In the genomic region with DNA sequence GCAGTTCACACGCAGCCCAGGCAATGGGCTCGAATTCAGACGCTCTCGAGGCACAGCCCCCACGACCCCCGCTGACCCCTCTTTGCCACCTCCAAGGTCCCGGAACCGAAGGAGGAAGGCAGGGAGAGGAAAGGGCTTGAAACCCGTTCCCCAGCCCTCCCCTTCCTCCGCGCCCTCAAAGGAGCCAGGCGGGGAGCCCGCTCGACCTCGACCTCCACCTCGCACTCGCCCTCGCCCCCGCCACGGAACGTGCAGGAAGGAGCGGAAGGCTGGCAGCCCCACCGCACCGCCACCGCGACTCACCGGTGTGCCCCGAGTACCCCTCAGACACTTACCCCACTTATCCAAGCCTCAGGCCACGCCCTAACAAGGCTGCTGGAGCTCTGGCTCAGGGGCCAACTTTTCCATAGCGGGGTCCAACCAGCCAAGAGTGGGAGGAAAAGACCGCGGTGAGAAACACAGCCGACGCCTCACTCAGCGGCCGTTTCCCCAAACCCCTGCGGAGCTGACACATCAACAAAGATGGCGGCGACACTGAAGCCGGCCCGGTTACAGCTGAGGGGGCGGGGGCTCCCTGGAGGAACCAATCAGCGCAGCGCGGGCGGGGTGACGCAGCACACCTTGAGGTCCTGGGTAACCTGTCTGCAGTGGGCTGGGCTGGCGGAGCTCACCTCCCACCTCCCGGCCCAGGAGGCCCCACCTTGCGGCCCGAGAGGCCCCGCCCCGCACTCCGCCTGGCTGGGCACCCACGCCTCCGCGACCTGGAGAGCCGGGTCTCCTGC, we compare ENCODE assay signal across 8 cellular contexts. TPM values are rescaled to one million over a fixed set of nuclear protein-coding genes. Genes with fewer than 3 reads are reported as not detected.
DNase-seq lines count a peak whose midpoint lies in the region; ATAC-seq and TF ChIP-seq lines count a peak whose summit lies in the region.

A gene (minus strand): TSS at position 524 of the 782 bp plus-strand sequence. CDS start 10,935 bp downstream, outside the sequence.

- no peaks in the 10 kb centered on the region for H4K20me1 ChIP-seq in DOHH2 (ENCODE audit: control insufficient read depth, insufficient read depth, low read depth, low read length)

- H3K4me3 Mint-ChIP-seq in activated T-helper 17 cell treated with anti-CD3 and anti-CD28 coated beads, Interleukin-2, amount 50 U/mL, for 72 hours, result peak within 1 kb of the TSS; percentile 94
- peak within 1 kb of the TSS; percentile 95 to 100 (median 99) for H3K4me3 Mint-ChIP-seq in naive B cell
- peak within 1 kb of the TSS; percentile 95 for H3K4me3 Mint-ChIP-seq in stimulated activated memory B cell treated with anti-CD40 and anti-IgM and Interleukin-4, amounts not matched to agents 10 μg/mL and 1 μg/mL and 100 μg/mL, for 72 hours

- DNase-seq in RKO (ENCODE audit: low spot score), result peak; percentile 88
- peak; percentile 78 for DNase-seq in fibroblast of gingiva (ENCODE audit: low read depth)
- peak; percentile 99 for DNase-seq in naive B cell

- H3K27me3 Mint-ChIP-seq in activated T-helper 17 cell treated with anti-CD3 and anti-CD28 coated beads, Interleukin-2, amount 50 U/mL, for 72 hours, result no peaks in the 10 kb centered on the region
- H3K27me3 Mint-ChIP-seq in naive B cell, result peaks cover 0 to 2% (median 0%) of the 10 kb centered on the region in 3 donors
- peaks cover 3% of the 10 kb centered on the region for H3K27me3 Mint-ChIP-seq in stimulated activated memory B cell treated with anti-CD40 and anti-IgM and Interleukin-4, amounts not matched to agents 10 μg/mL and 1 μg/mL and 100 μg/mL, for 72 hours

- peak within 1 kb of the TSS; percentile 97 for H3K4me2 ChIP-seq in DOHH2 (ENCODE audit: low read length)

- H3K4me3 ChIP-seq in DOHH2 (ENCODE audit: low read length), result peak within 1 kb of the TSS; percentile 99

- peaks cover 15% of the 10 kb centered on the region for H3K27me3 ChIP-seq in DOHH2 (ENCODE audit: control insufficient read depth, low read length)

- H3K9me2 ChIP-seq in DOHH2 (replicated peaks; ENCODE audit: control insufficient read depth, low read length), result no peaks in the 10 kb centered on the region

- peaks cover 12% of the 10 kb centered on the region for H3K36me3 Mint-ChIP-seq in activated T-helper 17 cell treated with anti-CD3 and anti-CD28 coated beads, Interleukin-2, amount 50 U/mL, for 72 hours (ENCODE audit: low read depth)
- no peaks in the 10 kb centered on the region for H3K36me3 Mint-ChIP-seq in naive B cell
- peaks cover 5% of the 10 kb centered on the region for H3K36me3 Mint-ChIP-seq in stimulated activated memory B cell treated with anti-CD40 and anti-IgM and Interleukin-4, amounts not matched to agents 10 μg/mL and 1 μg/mL and 100 μg/mL, for 72 hours

- ATAC-seq in GM21825 (IDR thresholded peaks at IDR 0.05; ENCODE audit: unreplicated experiment), result peak; percentile 99
- peak; percentile 99 for ATAC-seq in activated T-helper 17 cell treated with anti-CD3 and anti-CD28 coated beads, Interleukin-2, amount 50 U/mL, for 72 hours (replicated peaks)
- peak; percentile 95 for ATAC-seq in naive B cell (ENCODE audit: low read depth in 2 of 2)
- ATAC-seq in stimulated activated memory B cell treated with anti-CD40 and anti-IgM and Interleukin-4, amounts not matched to agents 10 μg/mL and 1 μg/mL and 100 μg/mL, for 72 hours, result peak; percentile 100

- no peaks in the 10 kb centered on the region for H3F3A ChIP-seq in DOHH2 (ENCODE audit: control insufficient read depth, insufficient read depth)

- peaks cover 23% of the 10 kb centered on the region for H3K4me1 ChIP-seq in DOHH2 (ENCODE audit: control insufficient read depth, low read length)

- H3K27ac ChIP-seq in DOHH2 (ENCODE audit: low read depth, low read length) (no peak within 1 kb of the TSS), KOPT-K1 (ENCODE audit: low read depth, low read length, poor library complexity, severe bottlenecking) (peak within 1 kb of the TSS; percentile 67)

- peaks cover 28% of the 10 kb centered on the region for H3K79me2 ChIP-seq in DOHH2 (ENCODE audit: control insufficient read depth, low read length)

- no peaks in the 10 kb centered on the region for H3K9me3 Mint-ChIP-seq in activated T-helper 17 cell treated with anti-CD3 and anti-CD28 coated beads, Interleukin-2, amount 50 U/mL, for 72 hours
- peaks cover 0 to under 1% (median 0%) of the 10 kb centered on the region in 7 donors for H3K9me3 Mint-ChIP-seq in naive B cell
- no peaks in the 10 kb centered on the region for H3K9me3 Mint-ChIP-seq in stimulated activated memory B cell treated with anti-CD40 and anti-IgM and Interleukin-4, amounts not matched to agents 10 μg/mL and 1 μg/mL and 100 μg/mL, for 72 hours

- no peaks in the 10 kb centered on the region for H3K36me3 ChIP-seq in DOHH2 (ENCODE audit: control insufficient read depth, low read length)
- H3K36me3 ChIP-seq in KOPT-K1 (ENCODE audit: insufficient read depth, low read length), result no peaks in the 10 kb centered on the region

- peaks cover 23% of the 10 kb centered on the region for H3K4me1 Mint-ChIP-seq in activated T-helper 17 cell treated with anti-CD3 and anti-CD28 coated beads, Interleukin-2, amount 50 U/mL, for 72 hours
- peaks cover 24 to 25% (median 24%) of the 10 kb centered on the region in 3 donors for H3K4me1 Mint-ChIP-seq in naive B cell
- H3K4me1 Mint-ChIP-seq in stimulated activated memory B cell treated with anti-CD40 and anti-IgM and Interleukin-4, amounts not matched to agents 10 μg/mL and 1 μg/mL and 100 μg/mL, for 72 hours, result peaks cover 29% of the 10 kb centered on the region

- H3K9me3 ChIP-seq in DOHH2 (ENCODE audit: control insufficient read depth, insufficient read depth, low read length), result no peaks in the 10 kb centered on the region
- H3K9me3 ChIP-seq in KOPT-K1 (ENCODE audit: insufficient read depth, low read length, poor library complexity, severe bottlenecking), result peaks cover 7% of the 10 kb centered on the region

- H3K27ac Mint-ChIP-seq in activated T-helper 17 cell treated with anti-CD3 and anti-CD28 coated beads, Interleukin-2, amount 50 U/mL, for 72 hours, result peak within 1 kb of the TSS; percentile 99
- peak within 1 kb of the TSS; percentile 94 to 99 (median 98) for H3K27ac Mint-ChIP-seq in naive B cell
- peak within 1 kb of the TSS; percentile 98 for H3K27ac Mint-ChIP-seq in stimulated activated memory B cell treated with anti-CD40 and anti-IgM and Interleukin-4, amounts not matched to agents 10 μg/mL and 1 μg/mL and 100 μg/mL, for 72 hours

- TF ChIP-seq CTCF in DOHH2 (IDR thresholded peaks at IDR 0.05; ENCODE audit: low read depth, low read length, poor library complexity, severe bottlenecking), result no peak

RNA-seq across cellular contexts. Expression of the gene that starts here (rescaled TPM):
- 10 to 100 TPM; 10.8 to 14.8 TPM for total RNA-seq in activated T-helper 17 cell treated with anti-CD3 and anti-CD28 coated beads, Interleukin-2, amount 50 U/mL, for 72 hours
- polyA plus RNA-seq in naive B cell (ENCODE audit: low read depth in 6 of 6), result 10 to 100 TPM; 18.1 to 27.5 (median 21.2) TPM
